In the genomic region with DNA sequence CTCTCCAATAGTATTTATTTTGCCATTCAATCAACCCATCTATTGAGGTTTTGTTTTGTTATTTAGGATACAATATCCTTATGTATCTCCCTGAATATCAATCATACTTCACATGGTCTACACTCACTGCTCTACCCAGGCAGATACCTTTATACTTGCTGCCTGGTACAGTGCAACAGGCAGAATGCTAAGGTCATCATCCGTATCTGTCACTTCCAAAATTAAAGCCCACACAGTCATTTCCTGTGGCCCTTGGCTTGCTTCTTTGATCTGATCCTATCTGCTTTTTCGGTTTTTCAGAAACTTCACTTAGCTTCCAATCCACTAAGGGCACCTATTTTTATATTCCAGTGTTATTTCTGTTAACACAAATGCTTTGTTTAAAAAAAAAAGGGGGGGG, we compare ENCODE assay signal across 1 cellular context.
A peak's percentile ranks its signal among the peaks of the same experiment; 100 is the strongest.
TF ChIP-seq lines count a peak whose summit lies in the region.

No MANE protein-coding gene starts in this region.

TF ChIP-seq in K562, 482 proteins besides CTCF, POLR2A, EP300 and RAD21 (continues in another document):
- peak; percentile 58; the same call in 1 of the 2 replicates for TF ChIP-seq ZSCAN29 (IDR thresholded peaks at IDR 0.05)
- TF ChIP-seq SIX5 (IDR thresholded peaks at IDR 0.05; ENCODE audit: borderline replicate concordance in 1 of 2, insufficient read depth in 1 of 2, low read depth in 1 of 2, low read length in 2 of 2), result no peak
- no peak for TF ChIP-seq HNRNPUL1 (IDR thresholded peaks at IDR 0.05; ENCODE audit: low read length)
- no peak for TF ChIP-seq YBX1 (IDR thresholded peaks at IDR 0.05)
- peak; percentile 74; the same call in 1 of the 2 replicates for TF ChIP-seq LEF1 (IDR thresholded peaks at IDR 0.05)
- TF ChIP-seq NFIX (CRISPR knock-in tag; IDR thresholded peaks at IDR 0.05; ENCODE audit: low read depth), result no peak
- no peak for TF ChIP-seq CREBBP (IDR thresholded peaks at IDR 0.05; ENCODE audit: low read depth, low read length)
- TF ChIP-seq EGR1 (conservative IDR thresholded peaks at IDR 0.05), result peak; percentile 32; the same call in 1 of the 2 replicates
- TF ChIP-seq, protein P1, sequence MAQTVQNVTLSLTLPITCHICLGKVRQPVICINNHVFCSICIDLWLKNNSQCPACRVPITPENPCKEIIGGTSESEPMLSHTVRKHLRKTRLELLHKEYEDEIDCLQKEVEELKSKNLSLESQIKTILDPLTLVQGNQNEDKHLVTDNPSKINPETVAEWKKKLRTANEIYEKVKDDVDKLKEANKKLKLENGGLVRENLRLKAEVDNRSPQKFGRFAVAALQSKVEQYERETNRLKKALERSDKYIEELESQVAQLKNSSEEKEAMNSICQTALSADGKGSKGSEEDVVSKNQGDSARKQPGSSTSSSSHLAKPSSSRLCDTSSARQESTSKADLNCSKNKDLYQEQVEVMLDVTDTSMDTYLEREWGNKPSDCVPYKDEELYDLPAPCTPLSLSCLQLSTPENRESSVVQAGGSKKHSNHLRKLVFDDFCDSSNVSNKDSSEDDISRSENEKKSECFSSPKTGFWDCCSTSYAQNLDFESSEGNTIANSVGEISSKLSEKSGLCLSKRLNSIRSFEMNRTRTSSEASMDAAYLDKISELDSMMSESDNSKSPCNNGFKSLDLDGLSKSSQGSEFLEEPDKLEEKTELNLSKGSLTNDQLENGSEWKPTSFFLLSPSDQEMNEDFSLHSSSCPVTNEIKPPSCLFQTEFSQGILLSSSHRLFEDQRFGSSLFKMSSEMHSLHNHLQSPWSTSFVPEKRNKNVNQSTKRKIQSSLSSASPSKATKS (CRISPR knock-in tag; IDR thresholded peaks at IDR 0.05), result no peak
- no peak for TF ChIP-seq NR2C2 (CRISPR knock-in tag; IDR thresholded peaks at IDR 0.05)
- TF ChIP-seq NR2C2 (tag; IDR thresholded peaks at IDR 0.05), result peak; percentile 37; the same call in 1 of the 2 replicates
- no peak for TF ChIP-seq SRSF3 (IDR thresholded peaks at IDR 0.05; ENCODE audit: insufficient read depth, low read length)
- peak; percentile 67 for TF ChIP-seq ETV1 (tag; conservative IDR thresholded peaks at IDR 0.05; ENCODE audit: low read depth)
- no peak for TF ChIP-seq HMG20B (CRISPR knock-in tag; IDR thresholded peaks at IDR 0.05)
- TF ChIP-seq, protein P2, sequence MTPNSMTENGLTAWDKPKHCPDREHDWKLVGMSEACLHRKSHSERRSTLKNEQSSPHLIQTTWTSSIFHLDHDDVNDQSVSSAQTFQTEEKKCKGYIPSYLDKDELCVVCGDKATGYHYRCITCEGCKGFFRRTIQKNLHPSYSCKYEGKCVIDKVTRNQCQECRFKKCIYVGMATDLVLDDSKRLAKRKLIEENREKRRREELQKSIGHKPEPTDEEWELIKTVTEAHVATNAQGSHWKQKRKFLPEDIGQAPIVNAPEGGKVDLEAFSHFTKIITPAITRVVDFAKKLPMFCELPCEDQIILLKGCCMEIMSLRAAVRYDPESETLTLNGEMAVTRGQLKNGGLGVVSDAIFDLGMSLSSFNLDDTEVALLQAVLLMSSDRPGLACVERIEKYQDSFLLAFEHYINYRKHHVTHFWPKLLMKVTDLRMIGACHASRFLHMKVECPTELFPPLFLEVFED (CRISPR knock-in tag; conservative IDR thresholded peaks at IDR 0.05), result 0 out of 2 replicates have a peak, but pooled peaks have one; percentile 6
- TF ChIP-seq RAD51 (IDR thresholded peaks at IDR 0.05; ENCODE audit: borderline replicate concordance, low read depth), result no peak
- no peak for TF ChIP-seq NEUROD1 (IDR thresholded peaks at IDR 0.05; ENCODE audit: borderline replicate concordance, low read depth, low read length, partially characterized antibody)
- no peak for TF ChIP-seq SIN3A (IDR thresholded peaks at IDR 0.05; ENCODE audit: borderline replicate concordance in 2 of 2, control insufficient read depth in 1 of 2, low read depth in 2 of 2, low read length in 2 of 2)
- no peak for TF ChIP-seq BRCA1 (IDR thresholded peaks at IDR 0.05)
- no peak for TF ChIP-seq BRCA1 (CRISPR knock-in tag; IDR thresholded peaks at IDR 0.05)
- TF ChIP-seq ARID1B (IDR thresholded peaks at IDR 0.05), result peak; percentile 82
- 0 out of 2 replicates have a peak, but pooled peaks have one; percentile 4 for TF ChIP-seq MAFK (IDR thresholded peaks at IDR 0.05; ENCODE audit: low read length)
- peak; percentile 20; the same call in 1 of the 2 replicates for TF ChIP-seq MBD2 (IDR thresholded peaks at IDR 0.05; ENCODE audit: borderline replicate concordance, low read depth)
- peak; percentile 68 for TF ChIP-seq SMARCA4 (IDR thresholded peaks at IDR 0.05)
- TF ChIP-seq GABPA (tag; conservative IDR thresholded peaks at IDR 0.05; ENCODE audit: low read depth), result 0 out of 2 replicates have a peak, but pooled peaks have one; percentile 38
- TF ChIP-seq, protein P3, sequence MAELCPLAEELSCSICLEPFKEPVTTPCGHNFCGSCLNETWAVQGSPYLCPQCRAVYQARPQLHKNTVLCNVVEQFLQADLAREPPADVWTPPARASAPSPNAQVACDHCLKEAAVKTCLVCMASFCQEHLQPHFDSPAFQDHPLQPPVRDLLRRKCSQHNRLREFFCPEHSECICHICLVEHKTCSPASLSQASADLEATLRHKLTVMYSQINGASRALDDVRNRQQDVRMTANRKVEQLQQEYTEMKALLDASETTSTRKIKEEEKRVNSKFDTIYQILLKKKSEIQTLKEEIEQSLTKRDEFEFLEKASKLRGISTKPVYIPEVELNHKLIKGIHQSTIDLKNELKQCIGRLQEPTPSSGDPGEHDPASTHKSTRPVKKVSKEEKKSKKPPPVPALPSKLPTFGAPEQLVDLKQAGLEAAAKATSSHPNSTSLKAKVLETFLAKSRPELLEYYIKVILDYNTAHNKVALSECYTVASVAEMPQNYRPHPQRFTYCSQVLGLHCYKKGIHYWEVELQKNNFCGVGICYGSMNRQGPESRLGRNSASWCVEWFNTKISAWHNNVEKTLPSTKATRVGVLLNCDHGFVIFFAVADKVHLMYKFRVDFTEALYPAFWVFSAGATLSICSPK (IDR thresholded peaks at IDR 0.05; ENCODE audit: borderline replicate concordance), result no peak
- TF ChIP-seq POLR2AphosphoS5 (IDR thresholded peaks at IDR 0.05; ENCODE audit: control insufficient read depth, insufficient read depth, low read depth, low read length), result peak; percentile 24; the same call in 1 of the 2 replicates
- TF ChIP-seq, protein P4, sequence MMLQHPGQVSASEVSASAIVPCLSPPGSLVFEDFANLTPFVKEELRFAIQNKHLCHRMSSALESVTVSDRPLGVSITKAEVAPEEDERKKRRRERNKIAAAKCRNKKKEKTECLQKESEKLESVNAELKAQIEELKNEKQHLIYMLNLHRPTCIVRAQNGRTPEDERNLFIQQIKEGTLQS (IDR thresholded peaks at IDR 0.05), result peak; percentile 43; the same call in 1 of the 2 replicates
- TF ChIP-seq, protein P4 (CRISPR knock-in tag; conservative IDR thresholded peaks at IDR 0.05), result no peak
- peak; percentile 64 for TF ChIP-seq CREM (IDR thresholded peaks at IDR 0.05; ENCODE audit: low read depth)
- 0 out of 2 replicates have a peak, but pooled peaks have one; percentile 8 for TF ChIP-seq MAFG (tag; conservative IDR thresholded peaks at IDR 0.05)
- TF ChIP-seq, protein P5, sequence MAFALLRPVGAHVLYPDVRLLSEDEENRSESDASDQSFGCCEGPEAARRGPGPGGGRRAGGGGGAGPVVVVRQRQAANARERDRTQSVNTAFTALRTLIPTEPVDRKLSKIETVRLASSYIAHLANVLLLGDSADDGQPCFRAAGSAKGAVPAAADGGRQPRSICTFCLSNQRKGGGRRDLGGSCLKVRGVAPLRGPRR (CRISPR knock-in tag; IDR thresholded peaks at IDR 0.05), result no peak
- TF ChIP-seq TAL1 (IDR thresholded peaks at IDR 0.05), result peak; percentile 23
- no peak for TF ChIP-seq MIER1 (IDR thresholded peaks at IDR 0.05; ENCODE audit: low read depth)
- no peak for TF ChIP-seq ZNF175 (CRISPR knock-in tag; IDR thresholded peaks at IDR 0.05; ENCODE audit: low read depth)
- TF ChIP-seq, protein P6, sequence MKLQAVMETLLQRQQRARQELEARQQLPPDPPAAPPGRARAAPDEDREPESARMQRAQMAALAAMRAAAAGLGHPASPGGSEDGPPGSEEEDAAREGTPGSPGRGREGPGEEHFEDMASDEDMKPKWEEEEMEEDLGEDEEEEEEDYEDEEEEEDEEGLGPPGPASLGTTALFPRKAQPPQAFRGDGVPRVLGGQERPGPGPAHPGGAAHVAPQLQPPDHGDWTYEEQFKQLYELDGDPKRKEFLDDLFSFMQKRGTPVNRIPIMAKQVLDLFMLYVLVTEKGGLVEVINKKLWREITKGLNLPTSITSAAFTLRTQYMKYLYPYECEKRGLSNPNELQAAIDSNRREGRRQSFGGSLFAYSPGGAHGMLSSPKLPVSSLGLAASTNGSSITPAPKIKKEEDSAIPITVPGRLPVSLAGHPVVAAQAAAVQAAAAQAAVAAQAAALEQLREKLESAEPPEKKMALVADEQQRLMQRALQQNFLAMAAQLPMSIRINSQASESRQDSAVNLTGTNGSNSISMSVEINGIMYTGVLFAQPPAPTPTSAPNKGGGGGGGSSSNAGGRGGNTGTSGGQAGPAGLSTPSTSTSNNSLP (IDR thresholded peaks at IDR 0.05; ENCODE audit: borderline replicate concordance, low read depth, low read length), result peak; percentile 86; the same call in 1 of the 2 replicates
- peak; percentile 72 for TF ChIP-seq CBFA2T3 (IDR thresholded peaks at IDR 0.05)
- TF ChIP-seq, protein P7, sequence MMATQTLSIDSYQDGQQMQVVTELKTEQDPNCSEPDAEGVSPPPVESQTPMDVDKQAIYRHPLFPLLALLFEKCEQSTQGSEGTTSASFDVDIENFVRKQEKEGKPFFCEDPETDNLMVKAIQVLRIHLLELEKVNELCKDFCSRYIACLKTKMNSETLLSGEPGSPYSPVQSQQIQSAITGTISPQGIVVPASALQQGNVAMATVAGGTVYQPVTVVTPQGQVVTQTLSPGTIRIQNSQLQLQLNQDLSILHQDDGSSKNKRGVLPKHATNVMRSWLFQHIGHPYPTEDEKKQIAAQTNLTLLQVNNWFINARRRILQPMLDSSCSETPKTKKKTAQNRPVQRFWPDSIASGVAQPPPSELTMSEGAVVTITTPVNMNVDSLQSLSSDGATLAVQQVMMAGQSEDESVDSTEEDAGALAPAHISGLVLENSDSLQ (IDR thresholded peaks at IDR 0.05), result peak; percentile 66
- no peak for TF ChIP-seq ZNF146 (CRISPR knock-in tag; IDR thresholded peaks at IDR 0.05; ENCODE audit: unreplicated experiment)
- TF ChIP-seq, protein P8, sequence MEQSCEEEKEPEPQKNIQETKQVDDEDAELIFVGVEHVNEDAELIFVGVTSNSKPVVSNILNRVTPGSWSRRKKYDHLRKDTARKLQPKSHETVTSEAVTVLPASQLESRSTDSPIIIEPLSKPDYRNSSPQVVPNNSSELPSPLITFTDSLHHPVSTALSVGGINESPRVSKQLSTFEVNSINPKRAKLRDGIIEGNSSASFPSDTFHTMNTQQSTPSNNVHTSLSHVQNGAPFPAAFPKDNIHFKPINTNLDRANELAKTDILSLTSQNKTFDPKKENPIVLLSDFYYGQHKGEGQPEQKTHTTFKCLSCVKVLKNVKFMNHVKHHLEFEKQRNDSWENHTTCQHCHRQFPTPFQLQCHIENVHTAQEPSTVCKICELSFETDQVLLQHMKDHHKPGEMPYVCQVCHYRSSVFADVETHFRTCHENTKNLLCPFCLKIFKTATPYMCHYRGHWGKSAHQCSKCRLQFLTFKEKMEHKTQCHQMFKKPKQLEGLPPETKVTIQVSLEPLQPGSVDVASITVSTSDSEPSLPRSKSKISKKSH (CRISPR knock-in tag; IDR thresholded peaks at IDR 0.05), result no peak
- TF ChIP-seq HMGN3 (IDR thresholded peaks at IDR 0.05; ENCODE audit: borderline replicate concordance, extremely low read depth, insufficient read length, low read depth, low read length), result no peak
- TF ChIP-seq SMARCC2 (IDR thresholded peaks at IDR 0.05; ENCODE audit: low read depth), result peak; percentile 33; the same call in 1 of the 2 replicates
- TF ChIP-seq DPF2 (IDR thresholded peaks at IDR 0.05), result peak; percentile 91
- TF ChIP-seq ZNF830 (CRISPR knock-in tag; IDR thresholded peaks at IDR 0.05), result no peak
- no peak for TF ChIP-seq ZNF780A (CRISPR knock-in tag; IDR thresholded peaks at IDR 0.05)
- TF ChIP-seq, protein P9, sequence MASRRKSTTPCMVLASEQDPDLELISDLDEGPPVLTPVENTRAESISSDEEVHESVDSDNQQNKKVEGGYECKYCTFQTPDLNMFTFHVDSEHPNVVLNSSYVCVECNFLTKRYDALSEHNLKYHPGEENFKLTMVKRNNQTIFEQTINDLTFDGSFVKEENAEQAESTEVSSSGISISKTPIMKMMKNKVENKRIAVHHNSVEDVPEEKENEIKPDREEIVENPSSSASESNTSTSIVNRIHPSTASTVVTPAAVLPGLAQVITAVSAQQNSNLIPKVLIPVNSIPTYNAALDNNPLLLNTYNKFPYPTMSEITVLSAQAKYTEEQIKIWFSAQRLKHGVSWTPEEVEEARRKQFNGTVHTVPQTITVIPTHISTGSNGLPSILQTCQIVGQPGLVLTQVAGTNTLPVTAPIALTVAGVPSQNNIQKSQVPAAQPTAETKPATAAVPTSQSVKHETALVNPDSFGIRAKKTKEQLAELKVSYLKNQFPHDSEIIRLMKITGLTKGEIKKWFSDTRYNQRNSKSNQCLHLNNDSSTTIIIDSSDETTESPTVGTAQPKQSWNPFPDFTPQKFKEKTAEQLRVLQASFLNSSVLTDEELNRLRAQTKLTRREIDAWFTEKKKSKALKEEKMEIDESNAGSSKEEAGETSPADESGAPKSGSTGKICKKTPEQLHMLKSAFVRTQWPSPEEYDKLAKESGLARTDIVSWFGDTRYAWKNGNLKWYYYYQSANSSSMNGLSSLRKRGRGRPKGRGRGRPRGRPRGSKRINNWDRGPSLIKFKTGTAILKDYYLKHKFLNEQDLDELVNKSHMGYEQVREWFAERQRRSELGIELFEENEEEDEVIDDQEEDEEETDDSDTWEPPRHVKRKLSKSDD (conservative IDR thresholded peaks at IDR 0.05; ENCODE audit: low read length), result no peak
- TF ChIP-seq, protein P10, sequence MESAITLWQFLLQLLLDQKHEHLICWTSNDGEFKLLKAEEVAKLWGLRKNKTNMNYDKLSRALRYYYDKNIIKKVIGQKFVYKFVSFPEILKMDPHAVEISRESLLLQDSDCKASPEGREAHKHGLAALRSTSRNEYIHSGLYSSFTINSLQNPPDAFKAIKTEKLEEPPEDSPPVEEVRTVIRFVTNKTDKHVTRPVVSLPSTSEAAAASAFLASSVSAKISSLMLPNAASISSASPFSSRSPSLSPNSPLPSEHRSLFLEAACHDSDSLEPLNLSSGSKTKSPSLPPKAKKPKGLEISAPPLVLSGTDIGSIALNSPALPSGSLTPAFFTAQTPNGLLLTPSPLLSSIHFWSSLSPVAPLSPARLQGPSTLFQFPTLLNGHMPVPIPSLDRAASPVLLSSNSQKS (CRISPR knock-in tag; IDR thresholded peaks at IDR 0.05), result no peak
